18 cellular contexts compared by ENCODE assay signal in the genomic region with DNA sequence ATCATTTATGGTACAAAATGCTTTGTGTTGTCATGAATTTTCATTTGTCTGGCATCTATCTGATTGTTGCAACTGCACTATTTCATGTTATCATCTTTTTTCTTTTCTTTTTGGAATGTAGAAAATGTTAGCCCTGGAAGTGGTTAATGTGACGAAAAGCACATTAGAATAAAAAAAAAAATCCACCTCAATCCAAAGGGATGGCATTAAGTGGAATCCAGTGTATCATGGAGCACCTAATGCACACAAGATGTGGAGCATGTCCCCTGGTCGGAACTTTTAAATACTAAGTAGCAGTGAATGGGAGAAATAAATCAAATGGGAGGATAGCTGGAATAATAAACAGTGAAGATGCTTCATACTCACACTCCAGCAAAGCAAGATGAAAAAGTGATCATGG.
"Had no signal": no experiment of that assay in that cellular context is flagged by ENCODE, and none has a peak within 500 bp of the region (broad histone marks: within the 10 kb centered on the region; RNA-seq: fewer than 3 reads in every experiment).

No MANE protein-coding gene starts in this region.

- DNase-seq: effector CD4-positive, alpha-beta T cell; erythroblast; foreskin melanocyte; heart left ventricle; hippocampal formation; naive thymus-derived CD4-positive, alpha-beta T cell; nucleus accumbens; ovary; right cardiac atrium; stimulated activated CD4-positive, alpha-beta T cell treated with anti-CD3 and anti-CD28 coated beads, Interleukin-4, amount 100 ng/mL, for 24 hours; testis; upper lobe of right lung had no signal

- H3K27me3 ChIP-seq: heart left ventricle, neural progenitor cell, ovary, testis, tibial nerve, upper lobe of right lung, vagina had no signal

- H3K4me1 ChIP-seq: heart left ventricle, testis, tibial nerve, upper lobe of right lung, vagina had no signal

- ATAC-seq: heart left ventricle; naive thymus-derived CD4-positive, alpha-beta T cell; right cardiac atrium; stimulated activated memory B cell treated with anti-CD40 and anti-IgM and Interleukin-4, amounts not matched to agents 10 μg/mL and 1 μg/mL and 100 μg/mL, for 72 hours; upper lobe of right lung had no signal

- H3K9ac ChIP-seq: neural progenitor cell had no signal

- H3K36me3 ChIP-seq: heart left ventricle, neural progenitor cell, ovary, tibial nerve, upper lobe of right lung, vagina had no signal

- H3K9me3 ChIP-seq: heart left ventricle, ovary, testis, tibial nerve, upper lobe of right lung, vagina had no signal

- H3K4me3 ChIP-seq: coronary artery, heart left ventricle, neural progenitor cell, ovary, smooth muscle cell, testis, tibial nerve, upper lobe of right lung, vagina had no signal

- H3K27ac ChIP-seq: coronary artery, heart left ventricle, neural progenitor cell, ovary, testis, tibial nerve, upper lobe of right lung, vagina had no signal

- H3K4me2 ChIP-seq: smooth muscle cell had no signal
